29 cellular contexts compared by ENCODE assay signal in the genomic region with DNA sequence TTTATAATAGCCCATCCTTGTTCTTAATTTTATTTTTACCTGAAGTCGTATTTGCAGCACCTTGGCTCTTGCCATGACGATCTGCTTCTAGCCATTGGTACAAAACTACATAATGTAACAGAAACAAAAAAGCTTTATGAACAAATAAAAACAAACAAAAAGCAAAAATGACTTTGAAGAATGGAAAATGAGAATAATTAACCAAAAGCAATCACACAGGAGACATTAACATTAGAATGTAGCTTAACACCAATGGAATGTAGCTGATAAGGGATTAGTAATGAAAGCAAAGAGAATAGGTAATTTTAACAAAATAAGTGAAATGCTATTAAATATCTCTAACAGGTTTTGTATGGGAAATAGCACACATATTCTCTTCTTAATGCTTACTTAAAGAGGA.
"Had no signal": no experiment of that assay in that cellular context is flagged by ENCODE, and none has a peak within 500 bp of the region (broad histone marks: within the 10 kb centered on the region; RNA-seq: fewer than 3 reads in every experiment).

No MANE protein-coding gene starts in this region.

- H3K27me3 Mint-ChIP-seq: activated naive CD4-positive, alpha-beta T cell treated with anti-CD3 and anti-CD28 coated beads, Interleukin-2, amount 10 ng/mL, durations not matched to agents 7 days and 5 days; stimulated activated naive B cell treated with anti-CD40 and anti-IgM and Interleukin-4, amounts not matched to agents 10 μg/mL and 1 μg/mL and 100 μg/mL, for 72 hours had no signal

- H3K36me3 Mint-ChIP-seq: activated CD4-positive, alpha-beta memory T cell treated with anti-CD3 and anti-CD28 coated beads for 36 hours; activated naive CD4-positive, alpha-beta T cell treated with anti-CD3 and anti-CD28 coated beads, Interleukin-2, amount 10 ng/mL, durations not matched to agents 7 days and 5 days; activated naive CD8-positive, alpha-beta T cell treated with anti-CD3 and anti-CD28 coated beads, Interleukin-2, amount 10 ng/mL, durations not matched to agents 7 days and 5 days; naive thymus-derived CD4-positive, alpha-beta T cell had no signal

- H3K36me3 ChIP-seq: transverse colon had no signal

- H3K4me1 Mint-ChIP-seq: activated CD4-positive, alpha-beta T cell treated with anti-CD3 and anti-CD28 coated beads, Interleukin-2, amount 10 ng/mL, durations not matched to agents 24 days and 14 days; activated naive CD4-positive, alpha-beta T cell treated with anti-CD3 and anti-CD28 coated beads, Interleukin-2, amount 10 ng/mL, durations not matched to agents 7 days and 5 days; activated naive CD8-positive, alpha-beta T cell treated with anti-CD3 and anti-CD28 coated beads, Interleukin-2, amount 10 ng/mL, durations not matched to agents 7 days and 5 days; central memory CD8-positive, alpha-beta T cell had no signal

- H3K9me3 Mint-ChIP-seq: activated CD4-positive, alpha-beta T cell treated with anti-CD3 and anti-CD28 coated beads, Interleukin-2, amount 10 ng/mL, durations not matched to agents 24 days and 14 days; activated naive CD4-positive, alpha-beta T cell treated with anti-CD3 and anti-CD28 coated beads, Interleukin-2, amount 10 ng/mL, durations not matched to agents 7 days and 5 days; activated naive CD8-positive, alpha-beta T cell treated with anti-CD3 and anti-CD28 coated beads, Interleukin-2, amount 10 ng/mL, durations not matched to agents 7 days and 5 days had no signal

- H2AFZ ChIP-seq: parathyroid adenoma had no signal

- H3K4me3 ChIP-seq: right atrium auricular region, transverse colon had no signal

- ATAC-seq: naive thymus-derived CD4-positive, alpha-beta T cell; stimulated activated naive B cell treated with anti-CD40 and anti-IgM and Interleukin-4, amounts not matched to agents 10 μg/mL and 1 μg/mL and 100 μg/mL, for 72 hours had no signal

- H3K9me3 ChIP-seq: right atrium auricular region, transverse colon had no signal

- H3K27me3 ChIP-seq: right atrium auricular region, transverse colon had no signal

- H3K4me3 Mint-ChIP-seq: activated CD4-positive, alpha-beta memory T cell treated with anti-CD3 and anti-CD28 coated beads for 36 hours; activated CD4-positive, alpha-beta T cell treated with anti-CD3 and anti-CD28 coated beads, Interleukin-2, amount 10 ng/mL, durations not matched to agents 24 days and 14 days; activated naive CD4-positive, alpha-beta T cell treated with anti-CD3 and anti-CD28 coated beads, Interleukin-2, amount 10 ng/mL, durations not matched to agents 7 days and 5 days; activated naive CD8-positive, alpha-beta T cell treated with anti-CD3 and anti-CD28 coated beads, Interleukin-2, amount 10 ng/mL, durations not matched to agents 7 days and 5 days; activated T-cell treated with anti-CD3 and anti-CD28 coated beads, Interleukin-2, amount 50 U/mL, for 24 hours; central memory CD8-positive, alpha-beta T cell; naive thymus-derived CD4-positive, alpha-beta T cell; neural crest cell; stimulated activated naive B cell treated with anti-CD40 and anti-IgM and Interleukin-4, amounts not matched to agents 10 μg/mL and 1 μg/mL and 100 μg/mL, for 72 hours had no signal

- FAIRE-seq: astrocyte, colon, frontal cortex, TTC549, urothelium cell line had no signal

- H3K27ac ChIP-seq: parathyroid adenoma, right atrium auricular region, transverse colon had no signal

- H3K27ac Mint-ChIP-seq: activated CD4-positive, alpha-beta memory T cell treated with anti-CD3 and anti-CD28 coated beads for 36 hours; activated CD4-positive, alpha-beta T cell treated with anti-CD3 and anti-CD28 coated beads, Interleukin-2, amount 10 ng/mL, durations not matched to agents 24 days and 14 days; activated naive CD4-positive, alpha-beta T cell treated with anti-CD3 and anti-CD28 coated beads, Interleukin-2, amount 10 ng/mL, durations not matched to agents 7 days and 5 days; activated naive CD8-positive, alpha-beta T cell treated with anti-CD3 and anti-CD28 coated beads, Interleukin-2, amount 10 ng/mL, durations not matched to agents 7 days and 5 days; activated T-cell treated with anti-CD3 and anti-CD28 coated beads, Interleukin-2, amount 50 U/mL, for 24 hours; naive thymus-derived CD4-positive, alpha-beta T cell; stimulated activated naive B cell treated with anti-CD40 and anti-IgM and Interleukin-4, amounts not matched to agents 10 μg/mL and 1 μg/mL and 100 μg/mL, for 72 hours had no signal

- H3K79me2 ChIP-seq: parathyroid adenoma had no signal

- H3K9ac ChIP-seq: parathyroid adenoma had no signal

- DNase-seq: activated CD4-positive, alpha-beta memory T cell treated with anti-CD3 and anti-CD28 coated beads for 36 hours; activated CD4-positive, alpha-beta T cell treated with anti-CD3 and anti-CD28 coated beads, Interleukin-2, amount 10 ng/mL, durations not matched to agents 24 days and 14 days; activated CD4-positive, CD25-positive, alpha-beta regulatory T cell treated with anti-CD3 and anti-CD28 coated beads, Interleukin-2, amount 50 U/mL, for 72 hours; activated CD8-positive, alpha-beta memory T cell treated with anti-CD3 and anti-CD28 coated beads, Interleukin-2, amount 50 U/mL, for 4 hours; activated gamma-delta T cell; activated naive CD4-positive, alpha-beta T cell treated with anti-CD3 and anti-CD28 coated beads, Interleukin-2, amount 10 ng/mL, durations not matched to agents 7 days and 5 days; activated naive CD8-positive, alpha-beta T cell treated with anti-CD3 and anti-CD28 coated beads, Interleukin-2, amount 10 ng/mL, durations not matched to agents 7 days and 5 days; activated T-cell treated with anti-CD3 and anti-CD28 coated beads, Interleukin-2, amount 50 U/mL, for 24 hours; amniotic stem cell; dermis blood vessel endothelial cell; effector CD4-positive, alpha-beta T cell; glutamatergic neuron; midbrain; naive thymus-derived CD4-positive, alpha-beta T cell; occipital lobe; stimulated activated CD4-positive, alpha-beta T cell treated with anti-CD3 and anti-CD28 coated beads, Interleukin-15, amount 100 ng/mL, for 24 hours; stimulated activated CD4-positive, alpha-beta T cell treated with anti-CD3 and anti-CD28 coated beads, Interleukin-2, amount 100 ng/mL, for 24 hours; stimulated activated naive B cell treated with anti-CD40 and anti-IgM and Interleukin-4, amounts not matched to agents 10 μg/mL and 1 μg/mL and 100 μg/mL, for 72 hours; T-helper 9 cell; transverse colon had no signal
